In the genomic region with DNA sequence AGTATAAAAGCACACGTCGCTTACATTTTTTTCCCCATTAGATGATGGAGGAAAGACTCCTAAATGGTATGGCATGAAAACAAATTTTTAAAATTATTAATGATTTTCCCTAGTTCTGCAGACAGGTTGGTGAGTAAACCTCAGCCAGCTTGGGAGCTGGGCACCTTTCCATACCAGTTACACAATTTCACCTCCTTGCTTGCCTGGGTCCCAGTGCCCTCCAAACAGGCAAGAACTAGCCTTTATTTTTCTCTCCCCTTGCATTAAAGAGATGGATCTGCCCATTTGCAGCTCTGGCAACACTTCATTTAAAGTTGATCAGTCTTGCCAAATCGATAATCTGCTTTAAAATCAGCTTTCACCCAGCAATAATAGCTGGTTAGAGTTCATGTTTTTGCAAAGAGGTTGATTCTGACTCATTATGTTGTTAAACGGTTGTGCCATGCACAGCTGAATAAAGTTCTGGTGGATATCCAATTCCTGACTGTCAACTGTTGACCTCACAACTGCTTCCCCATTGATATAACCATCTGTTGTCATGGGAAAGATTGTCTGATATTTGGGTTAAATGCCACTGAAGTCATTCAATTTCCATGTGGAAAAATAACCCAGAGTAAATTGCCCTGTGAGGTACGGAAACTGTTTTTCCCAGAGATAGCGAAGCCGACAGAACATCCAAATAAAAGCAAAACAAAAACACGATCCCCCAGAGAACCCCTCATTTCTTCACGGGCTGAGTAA, we compare ENCODE assay signal across 8 cellular contexts. TPM values are rescaled to one million over a fixed set of nuclear protein-coding genes. Genes with fewer than 3 reads are reported as not detected.
DNase-seq lines count a peak whose midpoint lies in the region; ATAC-seq and TF ChIP-seq lines count a peak whose summit lies in the region.

No MANE protein-coding gene starts in this region.

- POLR2A ChIA-PET in CD8-positive, alpha-beta memory T cell (lab: Charles Lee) = interaction anchor here (0.9 to 1.7 kb wide), 3 partner anchors 25 to 40 kb away, joined by 3 to 8 read pairs (median 3); partner anchors contain the start of gene KPNA2

- CTCF ChIA-PET in CD8-positive, alpha-beta memory T cell (lab: Charles Lee) = interaction anchor here (0.8 to 4.1 kb wide), 4 partner anchors 9 to 36 kb away, joined by 4 to 28 read pairs (median 6); no protein-coding TSS in a partner anchor

- DNase-seq in CD8-positive, alpha-beta memory T cell = no peak
- DNase-seq in HuH-7.5 (ENCODE audit: low spot score) (peak; percentile 23), left ventricle myocardium superior (no peak), retinal pigment epithelial cell (ENCODE audit: low read depth) (peak; percentile 48), dedifferentiated amniotic fluid mesenchymal stem cell (ENCODE audit: extremely low spot score) (no peak)
- no peak for DNase-seq in activated naive CD8-positive, alpha-beta T cell treated with anti-CD3 and anti-CD28 coated beads for 36 hours

- intact Hi-C loops in left ventricle myocardium superior (cut with micrococcal nuclease) = no loop called here

- H3K4me3 Mint-ChIP-seq in CD8-positive, alpha-beta memory T cell = peak overlapping the region; percentile 78 to 93 (median 85)
- H3K4me3 Mint-ChIP-seq in activated naive CD8-positive, alpha-beta T cell treated with anti-CD3 and anti-CD28 coated beads for 36 hours = peak overlapping the region; percentile 86

- peaks cover 0 to 7% (median 0%) of the 10 kb centered on the region in 3 donors for H3K36me3 Mint-ChIP-seq in CD8-positive, alpha-beta memory T cell
- peaks cover 4% of the 10 kb centered on the region for H3K36me3 Mint-ChIP-seq in activated naive CD8-positive, alpha-beta T cell treated with anti-CD3 and anti-CD28 coated beads for 36 hours

- no peaks in the 10 kb centered on the region for H3K9me3 Mint-ChIP-seq in CD8-positive, alpha-beta memory T cell
- H3K9me3 Mint-ChIP-seq in activated naive CD8-positive, alpha-beta T cell treated with anti-CD3 and anti-CD28 coated beads for 36 hours = no peaks in the 10 kb centered on the region

- peaks cover 27% of the 10 kb centered on the region for H3K4me1 ChIP-seq in CD8-positive, alpha-beta memory T cell (ENCODE audit: insufficient read depth, low read length)

- H3K4me1 Mint-ChIP-seq in CD8-positive, alpha-beta memory T cell = peaks cover 28 to 35% (median 33%) of the 10 kb centered on the region in 3 donors
- H3K4me1 Mint-ChIP-seq in activated naive CD8-positive, alpha-beta T cell treated with anti-CD3 and anti-CD28 coated beads for 36 hours = peaks cover 31% of the 10 kb centered on the region

- H3K9me3 ChIP-seq in CD8-positive, alpha-beta memory T cell (ENCODE audit: low read length) = no peaks in the 10 kb centered on the region

- peak overlapping the region in 3 of 8 donors; percentile 7 to 64 (median 30) for H3K27ac Mint-ChIP-seq in CD8-positive, alpha-beta memory T cell
- H3K27ac Mint-ChIP-seq in activated naive CD8-positive, alpha-beta T cell treated with anti-CD3 and anti-CD28 coated beads for 36 hours = no peak overlapping the region

- H3K27ac ChIP-seq in CD8-positive, alpha-beta memory T cell (ENCODE audit: low read depth, low read length) = peak overlapping the region; percentile 10

- ATAC-seq in left ventricle myocardium superior (peak; percentile 15), HG03159 (IDR thresholded peaks at IDR 0.05; ENCODE audit: unreplicated experiment) (no peak), GM19395 (IDR thresholded peaks at IDR 0.05; ENCODE audit: unreplicated experiment) (no peak)

- H3K36me3 ChIP-seq in CD8-positive, alpha-beta memory T cell (ENCODE audit: insufficient read depth, low read length) = no peaks in the 10 kb centered on the region

- no peak for TF ChIP-seq CTCF in retinal pigment epithelial cell (conservative IDR thresholded peaks at IDR 0.05; ENCODE audit: low read depth, low read length)

- peaks cover 13 to 16% of the 10 kb centered on the region in 2 donors for H3K27me3 Mint-ChIP-seq in CD8-positive, alpha-beta memory T cell
- peaks cover 39% of the 10 kb centered on the region for H3K27me3 Mint-ChIP-seq in activated naive CD8-positive, alpha-beta T cell treated with anti-CD3 and anti-CD28 coated beads for 36 hours

- H3K4me3 ChIP-seq in CD8-positive, alpha-beta memory T cell (ENCODE audit: low read length) = peak overlapping the region; percentile 50
- H3K4me3 ChIP-seq in retinal pigment epithelial cell (ENCODE audit: low read length) = peak overlapping the region; percentile 62

- H3K27me3 ChIP-seq in CD8-positive, alpha-beta memory T cell (ENCODE audit: insufficient read depth, low read length, poor library complexity, severe bottlenecking) = peaks cover 5% of the 10 kb centered on the region

RNA-seq across cellular contexts. Expression of gene C17orf58, which starts 1.3 kb away (rescaled TPM):
- total RNA-seq in CD8-positive, alpha-beta memory T cell = 10 to 100 TPM; 45.7 to 45.8 TPM
- polyA plus RNA-seq in CD8-positive, alpha-beta memory T cell = 2.2 TPM
- 10 to 100 TPM; 16.6 to 17.2 TPM for total RNA-seq in activated naive CD8-positive, alpha-beta T cell treated with anti-CD3 and anti-CD28 coated beads for 36 hours
- total RNA-seq in left ventricle myocardium superior = 5.0 TPM

RNA-seq across cellular contexts. Expression of gene KPNA2, which starts 40.5 kb away (rescaled TPM):
- total RNA-seq in CD8-positive, alpha-beta memory T cell = 100 to 1,000 TPM; 213 to 223 TPM
- polyA plus RNA-seq in CD8-positive, alpha-beta memory T cell = 24.3 TPM
- 100 to 1,000 TPM; 249 to 252 TPM for total RNA-seq in activated naive CD8-positive, alpha-beta T cell treated with anti-CD3 and anti-CD28 coated beads for 36 hours
- 21.3 TPM for total RNA-seq in left ventricle myocardium superior

Comparison
In these comparisons a context has a peak if more than half of its experiments do, and no peak if none do; other contexts are left out.
1. DNase-seq: peak in HuH-7.5 (single experiment) and retinal pigment epithelial cell (single experiment); none in CD8-positive, alpha-beta memory T cell (0 of 5), activated naive CD8-positive, alpha-beta T cell treated with anti-CD3 and anti-CD28 coated beads for 36 hours (single experiment), left ventricle myocardium superior (single experiment) and dedifferentiated amniotic fluid mesenchymal stem cell (single experiment).